In genomic region chr17:46903762-46904672, GRCh38 we compare ENCODE assay signal across 13 cellular contexts. TPM values are rescaled to one million over a fixed set of nuclear protein-coding genes. Genes with fewer than 3 reads are reported as not detected.
DNase-seq lines count a peak whose midpoint lies in the region; ATAC-seq and TF ChIP-seq lines count a peak whose summit lies in the region.
"Had no signal": no experiment of that assay in that cellular context is flagged by ENCODE, and none has a peak within 500 bp of the region (broad histone marks: within the 10 kb centered on the region; RNA-seq: fewer than 3 reads in every experiment).

No MANE protein-coding gene starts in this region.

- intact Hi-C loops in cardiac septum (cut with DNase I) (no loop called here), left ventricle myocardium superior (cut with micrococcal nuclease) (no loop called here), spleen (cut with DNase I; ENCODE audit: low total_unique reads) (no loop called here)

- no peak for TF ChIP-seq CTCF in spleen (IDR thresholded peaks at IDR 0.05 in 8 of 11, conservative IDR thresholded peaks at IDR 0.05 in 3 of 11)

- no peak for ATAC-seq in left ventricle myocardium superior
- ATAC-seq: HCT116 had no signal

- no peak overlapping the region for H3K4me3 ChIP-seq in spleen
- H3K4me3 ChIP-seq: BLaER1 treated with 17β-estradiol and CSF1 and Interleukin-3, amounts not matched to agents 10 nM and 100 nM had no signal

- peaks cover 0 to 3% (median under 1%) of the 10 kb centered on the region in 8 donors for H3K9me3 ChIP-seq in spleen

- no peak for TF ChIP-seq POLR2A in spleen (IDR thresholded peaks at IDR 0.05)

- H3K36me3 ChIP-seq in spleen: no peaks in the 10 kb centered on the region
- H3K36me3 ChIP-seq: BLaER1 treated with 17β-estradiol and CSF1 and Interleukin-3, amounts not matched to agents 10 nM and 100 nM had no signal

- H3K4me1 ChIP-seq in spleen: peaks cover 0 to 22% (median 9%) of the 10 kb centered on the region in 6 donors

- 84 to 94% (median 90%) methylated on average over 4 of the region's 4 CpGs for WGBS in spleen, 5 donors

- peak; percentile 38 for DNase-seq in cardiac septum (ENCODE audit: low spot score)
- no peak for DNase-seq in left ventricle myocardium superior
- peak; percentile 47 for DNase-seq in mesenteric fat pad (ENCODE audit: low spot score)
- peak; percentile 23 for DNase-seq in spleen
- DNase-seq in NCI-H226: no peak
- DNase-seq in activated T-cell treated with anti-CD3 and anti-CD28 coated beads, Interleukin-2, amount 50 U/mL, for 48 hours: no peak
- no peak for DNase-seq in kidney glomerular epithelial cell (lab: John Stamatoyannopoulos, UW)
- DNase-seq: ACHN; CD4-positive, CD25-positive, alpha-beta regulatory T cell; DMS53 had no signal

- peaks cover 0 to 8% (median 0%) of the 10 kb centered on the region in 7 donors for H3K27me3 ChIP-seq in spleen (replicated peaks in 1 of 7)
- H3K27me3 ChIP-seq: BLaER1 treated with 17β-estradiol and CSF1 and Interleukin-3, amounts not matched to agents 10 nM and 100 nM had no signal

- H3K27ac ChIP-seq in spleen: no peak overlapping the region
- H3K27ac ChIP-seq: BLaER1 treated with 17β-estradiol and CSF1 and Interleukin-3, amounts not matched to agents 10 nM and 100 nM had no signal

RNA-seq across cellular contexts. Expression of gene GOSR2, which starts 18.9 kb away (rescaled TPM):
- total RNA-seq in cardiac septum (45.9 TPM), left ventricle myocardium superior (35.2 TPM), mesenteric fat pad (60.8 TPM), spleen (100 to 1,000 TPM in 1 of 7 donors, 10 to 100 TPM in 6; 63.7 to 114 (median 87.2) TPM)
- polyA plus RNA-seq in spleen: 10 to 100 TPM; 19.2 to 35.2 (median 19.8) TPM

RNA-seq across cellular contexts. Expression of gene WNT9B, which starts 52.6 kb away (rescaled TPM):
- total RNA-seq in cardiac septum (0.62 TPM), left ventricle myocardium superior (0.42 TPM), mesenteric fat pad (0.74 TPM), spleen (10 to 100 TPM in 1 of 7 donors, 1 to 10 TPM in 2, under 1 TPM in 4; 0.66 to 13.4 (median 0.80) TPM)
- under 1 TPM; 0.03 to 0.29 (median 0.11) TPM for polyA plus RNA-seq in spleen
- total RNA-seq: A172; CD4-positive, CD25-positive, alpha-beta regulatory T cell had no signal
- polyA plus RNA-seq: CD4-positive, CD25-positive, alpha-beta regulatory T cell had no signal

Comparison
In these comparisons a context has a peak if more than half of its experiments do, and no peak if none do; other contexts are left out.
1. DNase-seq: peak in cardiac septum (single experiment), mesenteric fat pad (single experiment) and spleen (single experiment); none in left ventricle myocardium superior (single experiment), NCI-H226 (single experiment), activated T-cell treated with anti-CD3 and anti-CD28 coated beads, Interleukin-2, amount 50 U/mL, for 48 hours (0 of 2) and kidney glomerular epithelial cell (single experiment).